In genomic region chr5:68504306-68504705, GRCh38 we compare ENCODE assay signal across 15 cellular contexts.
DNase-seq lines count a peak whose midpoint lies in the region; ATAC-seq and TF ChIP-seq lines count a peak whose summit lies in the region.
"Had no signal": no experiment of that assay in that cellular context is flagged by ENCODE, and none has a peak within 500 bp of the region (broad histone marks: within the 10 kb centered on the region; RNA-seq: fewer than 3 reads in every experiment).

No MANE protein-coding gene starts in this region.

- no peak overlapping the region for H3K27ac ChIP-seq in thyroid gland
- H3K27ac ChIP-seq: 22Rv1; BLaER1 treated with 17β-estradiol and CSF1 and Interleukin-3, amounts not matched to agents 10 nM and 100 nM had no signal

- H3K27me3 Mint-ChIP-seq in HFFc6 (ENCODE audit: insufficient read depth), result no peaks in the 10 kb centered on the region; the same call in 1 of the 2 replicates
- no peaks in the 10 kb centered on the region for H3K27me3 Mint-ChIP-seq in nephron (ENCODE audit: low read depth)
- H3K27me3 Mint-ChIP-seq: CD4-positive, CD25-positive, alpha-beta regulatory T cell had no signal

- no peaks in the 10 kb centered on the region for H3K9me3 Mint-ChIP-seq in HFFc6
- H3K9me3 Mint-ChIP-seq in nephron, result peaks cover 10% of the 10 kb centered on the region

- no peak overlapping the region for H3K9ac ChIP-seq in adipocyte (ENCODE audit: low read length)
- H3K9ac ChIP-seq: BLaER1 treated with 17β-estradiol and CSF1 and Interleukin-3, amounts not matched to agents 10 nM and 100 nM had no signal

- TF ChIP-seq POLR2A in thyroid gland (IDR thresholded peaks at IDR 0.05), result no peak
- no peak for TF ChIP-seq POLR2A in erythroblast (IDR thresholded peaks at IDR 0.05; ENCODE audit: low read length)

- TF ChIP-seq CTCF in HFFc6 (IDR thresholded peaks at IDR 0.05), result no peak
- no peak for TF ChIP-seq CTCF in nephron (IDR thresholded peaks at IDR 0.05; ENCODE audit: unreplicated experiment in 3 of 3)
- TF ChIP-seq CTCF in thyroid gland (IDR thresholded peaks at IDR 0.05), result no peak

- no peaks in the 10 kb centered on the region for H3K36me3 ChIP-seq in adipocyte (ENCODE audit: control insufficient read depth, insufficient read depth, low read length, severe bottlenecking)
- no peaks in the 10 kb centered on the region for H3K36me3 ChIP-seq in thyroid gland
- H3K36me3 ChIP-seq: BLaER1 treated with 17β-estradiol and CSF1 and Interleukin-3, amounts not matched to agents 10 nM and 100 nM had no signal

- H3K4me3 Mint-ChIP-seq in HFFc6 (no peak overlapping the region), nephron (no peak overlapping the region)
- H3K4me3 Mint-ChIP-seq: CD4-positive, CD25-positive, alpha-beta regulatory T cell; GM23338 had no signal

- H3K4me1 ChIP-seq in adipocyte (ENCODE audit: control insufficient read depth, insufficient read depth, low read length) (peaks cover 39% of the 10 kb centered on the region), thyroid gland (no peaks in the 10 kb centered on the region)
- H3K4me1 ChIP-seq: BLaER1 treated with 17β-estradiol and CSF1 and Interleukin-3, amounts not matched to agents 10 nM and 100 nM had no signal

- H3K9me3 ChIP-seq in adipocyte (ENCODE audit: control insufficient read depth, low read length) (no peaks in the 10 kb centered on the region), thyroid gland (no peaks in the 10 kb centered on the region)

- DNase-seq in AG08395 (ENCODE audit: low spot score) (peak; percentile 14), HFFc6 (peak; percentile 48), adipocyte (ENCODE audit: low read depth) (peak; percentile 15), thyroid gland (no peak), erythroblast (lab: John Stamatoyannopoulos, UW) (no peak), AML-193 (lab: John Stamatoyannopoulos, UW) (no peak)
- DNase-seq: CD4-positive, CD25-positive, alpha-beta regulatory T cell; DMS53; H7 had no signal

- H3K36me3 Mint-ChIP-seq in HFFc6 (ENCODE audit: low read depth), result no peaks in the 10 kb centered on the region; the same call in none of the 2 replicates
- peaks cover 4% of the 10 kb centered on the region for H3K36me3 Mint-ChIP-seq in nephron (ENCODE audit: low read depth)
- H3K36me3 Mint-ChIP-seq: CD4-positive, CD25-positive, alpha-beta regulatory T cell had no signal

- H3K4me1 Mint-ChIP-seq in HFFc6 (ENCODE audit: low read depth) (peaks cover 74% of the 10 kb centered on the region), nephron (peaks cover 29% of the 10 kb centered on the region)
- H3K4me1 Mint-ChIP-seq: GM23338 had no signal

- intact Hi-C loops in thyroid gland (cut with DNase I), result no loop called here

- H3K4me3 ChIP-seq in adipocyte (ENCODE audit: low read length) (no peak overlapping the region), thyroid gland (replicated peaks in 1 of 3) (no peak overlapping the region)
- H3K4me3 ChIP-seq: BLaER1 treated with 17β-estradiol and CSF1 and Interleukin-3, amounts not matched to agents 10 nM and 100 nM; GM23338 had no signal

- H3K27ac Mint-ChIP-seq in HFFc6 (no peak overlapping the region; the same call in 1 of the 2 replicates), nephron (peak overlapping the region in 2 of 3 experiments; percentile 6 to 11)
- H3K27ac Mint-ChIP-seq: CD4-positive, CD25-positive, alpha-beta regulatory T cell; GM23338 had no signal

- ATAC-seq in HG02852 (IDR thresholded peaks at IDR 0.05; ENCODE audit: unreplicated experiment), result no peak
- ATAC-seq: GM23338, HepG2 had no signal

- H3K27me3 ChIP-seq in adipocyte (replicated peaks; ENCODE audit: control insufficient read depth, insufficient read depth, low read length) (no peaks in the 10 kb centered on the region), thyroid gland (no peaks in the 10 kb centered on the region)
- H3K27me3 ChIP-seq: BLaER1 treated with 17β-estradiol and CSF1 and Interleukin-3, amounts not matched to agents 10 nM and 100 nM had no signal

Comparison
In these comparisons a context has a peak if more than half of its experiments do, and no peak if none do; other contexts are left out.
1. DNase-seq: peak in AG08395 (single experiment), HFFc6 (single experiment) and adipocyte (single experiment); none in thyroid gland (0 of 2), erythroblast (0 of 2) and AML-193 (0 of 2).